In genomic region chr9:83514767-83515166, GRCh38 we compare ENCODE assay signal across 28 cellular contexts.
"Had no signal": no experiment of that assay in that cellular context is flagged by ENCODE, and none has a peak within 500 bp of the region (broad histone marks: within the 10 kb centered on the region; RNA-seq: fewer than 3 reads in every experiment).

No MANE protein-coding gene starts in this region.

- ATAC-seq: naive thymus-derived CD4-positive, alpha-beta T cell; natural killer cell; psoas muscle; right cardiac atrium; sciatic nerve; stimulated activated memory B cell treated with anti-CD40 and anti-IgM and Interleukin-4, amounts not matched to agents 10 μg/mL and 1 μg/mL and 100 μg/mL, for 72 hours; stimulated activated naive CD8-positive, alpha-beta T cell treated with anti-CD3 and anti-CD28 coated beads, Interleukin-15, amount 100 ng/mL, for 72 hours; stimulated activated naive CD8-positive, alpha-beta T cell treated with anti-CD3 and anti-CD28 coated beads, Interleukin-15, Interleukin-2, amounts not matched to agents 100 U/mL and 50 U/mL, for 24 hours; upper lobe of right lung had no signal

- H3K36me3 ChIP-seq: ovary, spleen, suprapubic skin, tibial artery, transverse colon, upper lobe of right lung, uterus had no signal

- DNase-seq: naive thymus-derived CD4-positive, alpha-beta T cell; natural killer cell; occipital lobe; ovary; posterior cingulate gyrus; psoas muscle; right cardiac atrium; spleen; stimulated activated CD4-positive, alpha-beta T cell treated with anti-CD3 and anti-CD28 coated beads, Interleukin-12 subunit alpha, Interleukin-12 subunit beta, amount 100 ng/mL, for 4 hours; stimulated activated CD4-positive, alpha-beta T cell treated with anti-CD3 and anti-CD28 coated beads, Interleukin-1b, Interleukin-23, amount 100 ng/mL, for 48 hours; stimulated activated CD4-positive, alpha-beta T cell treated with anti-CD3 and anti-CD28 coated beads, Interleukin-4, amount 100 ng/mL, for 1 hour; stimulated activated CD4-positive, alpha-beta T cell treated with anti-CD3 and anti-CD28 coated beads, Interleukin-4, amount 100 ng/mL, for 4 hours; stimulated activated CD8-positive, alpha-beta memory T cell treated with anti-CD3 and anti-CD28 coated beads, Interleukin-4, amount 100 ng/mL, for 48 hours; stimulated activated naive CD4-positive, alpha-beta T cell; stimulated activated naive CD8-positive, alpha-beta T cell treated with anti-CD3 and anti-CD28 coated beads, Interleukin-15, amount 100 ng/mL, for 72 hours; stimulated activated naive CD8-positive, alpha-beta T cell treated with anti-CD3 and anti-CD28 coated beads, Interleukin-15, Interleukin-2, amounts not matched to agents 100 U/mL and 50 U/mL, for 24 hours; substantia nigra; testis; tibial artery; transverse colon; upper lobe of right lung; uterus had no signal

- H3K27me3 ChIP-seq: ovary, spleen, suprapubic skin, testis, tibial artery, transverse colon, upper lobe of right lung, uterus had no signal

- H3K4me3 ChIP-seq: ovary, psoas muscle, skin epidermis, smooth muscle cell, spleen, suprapubic skin, testis, tibial artery, transverse colon, upper lobe of right lung, uterus had no signal

- H3K9ac ChIP-seq: parathyroid adenoma had no signal

- H2AFZ ChIP-seq: parathyroid adenoma had no signal

- H3K4me1 ChIP-seq: suprapubic skin, testis, transverse colon, upper lobe of right lung, uterus had no signal

- H3K9me3 ChIP-seq: ovary, psoas muscle, suprapubic skin, testis, tibial artery, transverse colon, upper lobe of right lung, uterus had no signal

- H3K27ac ChIP-seq: ovary, parathyroid adenoma, psoas muscle, skin epidermis, spleen, suprapubic skin, testis, tibial artery, transverse colon, upper lobe of right lung, uterus had no signal

- H3K4me2 ChIP-seq: smooth muscle cell had no signal
